11 cellular contexts compared by ENCODE assay signal in the genomic region with DNA sequence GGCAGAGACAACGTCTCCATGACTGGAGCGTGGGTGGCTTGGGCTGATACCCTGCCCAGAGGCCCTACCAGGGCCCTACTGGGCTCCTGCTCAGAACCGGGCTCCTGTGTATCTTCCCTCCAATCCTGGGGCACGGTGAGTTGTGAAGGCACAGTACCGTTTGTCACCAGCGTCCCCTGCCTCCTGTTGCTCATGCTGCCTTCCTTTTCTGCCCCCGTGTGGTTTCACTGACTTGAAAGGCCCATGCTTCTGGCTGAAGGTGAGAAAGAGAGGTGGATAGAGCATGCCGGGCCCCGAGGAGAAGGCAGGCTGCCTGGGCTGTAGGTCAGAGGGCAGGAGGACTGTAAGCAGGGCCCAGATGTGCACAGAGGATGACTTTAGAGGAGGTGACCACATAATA. TPM values are rescaled to one million over a fixed set of nuclear protein-coding genes. Genes with fewer than 3 reads are reported as not detected.
DNase-seq lines count a peak whose midpoint lies in the region; ATAC-seq and TF ChIP-seq lines count a peak whose summit lies in the region.
"Had no signal": no experiment of that assay in that cellular context is flagged by ENCODE, and none has a peak within 500 bp of the region (broad histone marks: within the 10 kb centered on the region; RNA-seq: fewer than 3 reads in every experiment).

No MANE protein-coding gene starts in this region.

- DNase-seq in activated CD4-positive, alpha-beta T cell treated with anti-CD3 and anti-CD28 coated beads for 36 hours: peak; percentile 73
- DNase-seq in activated CD4-positive, alpha-beta T cell treated with anti-CD3 and anti-CD28 coated beads, Interleukin-2, amount 10 ng/mL, durations not matched to agents 24 days and 14 days: no peak
- DNase-seq in activated T-cell treated with anti-CD3 and anti-CD28 coated beads for 48 hours (ENCODE audit: low read depth) (peak; percentile 25), right cardiac atrium (peak in 1 of 3 donors; percentile 54), DMS 273 treated with DMSO at 0.1 percent for 48 hours (lab: John Stamatoyannopoulos, UW) (no peak), nephron progenitor cell (no peak)
- peak; percentile 15 to 17 for DNase-seq in stimulated activated CD8-positive, alpha-beta memory T cell treated with anti-CD3 and anti-CD28 coated beads, Interleukin-7, amount 100 ng/mL, for 4 hours (ENCODE audit: low read depth in 2 of 2)
- DNase-seq: MM.1S had no signal

- H3K4me1 ChIP-seq in right cardiac atrium (ENCODE audit: control insufficient read depth, insufficient read depth, low read length): no peaks in the 10 kb centered on the region

- intact Hi-C loops in activated CD4-positive, alpha-beta T cell treated with anti-CD3 and anti-CD28 coated beads for 36 hours (cut with DNase I, micrococcal nuclease): no loop called here
- intact Hi-C loops in activated CD4-positive, alpha-beta T cell treated with anti-CD3 and anti-CD28 coated beads, Interleukin-2, amount 10 ng/mL, durations not matched to agents 24 days and 14 days (cut with micrococcal nuclease): no loop called here
- intact Hi-C loops in right cardiac atrium (cut with DNase I): no loop called here

- CTCF ChIA-PET in activated CD4-positive, alpha-beta T cell treated with anti-CD3 and anti-CD28 coated beads for 36 hours (lab: Charles Lee): interaction anchor here (0.6 to 1.2 kb wide), 2 partner anchors 13 to 116 kb away, joined by 3 to 9 read pairs; no protein-coding TSS in a partner anchor

- H3K27me3 ChIP-seq in right cardiac atrium (ENCODE audit: control insufficient read depth, insufficient read depth): no peaks in the 10 kb centered on the region

- H3K27ac ChIP-seq in right cardiac atrium (ENCODE audit: low read length): no peak overlapping the region

- no peaks in the 10 kb centered on the region for H3K36me3 Mint-ChIP-seq in activated CD4-positive, alpha-beta T cell treated with anti-CD3 and anti-CD28 coated beads for 36 hours (ENCODE audit: low read depth)
- no peaks in the 10 kb centered on the region for H3K36me3 Mint-ChIP-seq in activated CD4-positive, alpha-beta T cell treated with anti-CD3 and anti-CD28 coated beads, Interleukin-2, amount 10 ng/mL, durations not matched to agents 24 days and 14 days (ENCODE audit: low read depth)
- H3K36me3 Mint-ChIP-seq in nephron progenitor cell (ENCODE audit: low read depth): no peaks in the 10 kb centered on the region
- H3K36me3 Mint-ChIP-seq: immature natural killer cell had no signal

- H3K27ac Mint-ChIP-seq in activated CD4-positive, alpha-beta T cell treated with anti-CD3 and anti-CD28 coated beads for 36 hours: no peak overlapping the region
- H3K27ac Mint-ChIP-seq in activated CD4-positive, alpha-beta T cell treated with anti-CD3 and anti-CD28 coated beads, Interleukin-2, amount 10 ng/mL, durations not matched to agents 24 days and 14 days: no peak overlapping the region
- no peak overlapping the region for H3K27ac Mint-ChIP-seq in nephron progenitor cell
- H3K27ac Mint-ChIP-seq: immature natural killer cell; stimulated activated naive CD8-positive, alpha-beta T cell treated with anti-CD3 and anti-CD28 coated beads, Interleukin-15, Interleukin-2, amounts not matched to agents 100 ng/mL and 50 ng/mL, for 24 hours had no signal

- no peaks in the 10 kb centered on the region for H3K9me3 Mint-ChIP-seq in activated CD4-positive, alpha-beta T cell treated with anti-CD3 and anti-CD28 coated beads for 36 hours (ENCODE audit: low read depth)
- no peaks in the 10 kb centered on the region for H3K9me3 Mint-ChIP-seq in activated CD4-positive, alpha-beta T cell treated with anti-CD3 and anti-CD28 coated beads, Interleukin-2, amount 10 ng/mL, durations not matched to agents 24 days and 14 days
- no peaks in the 10 kb centered on the region for H3K9me3 Mint-ChIP-seq in nephron progenitor cell
- H3K9me3 Mint-ChIP-seq: immature natural killer cell; stimulated activated naive CD8-positive, alpha-beta T cell treated with anti-CD3 and anti-CD28 coated beads, Interleukin-15, Interleukin-2, amounts not matched to agents 100 ng/mL and 50 ng/mL, for 24 hours had no signal

- peak; percentile 95 for ATAC-seq in activated CD4-positive, alpha-beta T cell treated with anti-CD3 and anti-CD28 coated beads for 36 hours
- peak; percentile 39 to 44 for ATAC-seq in right cardiac atrium
- ATAC-seq in HG02973 (IDR thresholded peaks at IDR 0.05; ENCODE audit: unreplicated experiment): no peak

- H3K4me3 ChIP-seq in right cardiac atrium (ENCODE audit: low read length): no peak overlapping the region

- POLR2A ChIA-PET in activated CD4-positive, alpha-beta T cell treated with anti-CD3 and anti-CD28 coated beads for 36 hours (lab: Charles Lee): no interaction called here

- no peaks in the 10 kb centered on the region for H3K9me3 ChIP-seq in right cardiac atrium (ENCODE audit: control insufficient read depth, low read length)

- H3K27me3 Mint-ChIP-seq in activated CD4-positive, alpha-beta T cell treated with anti-CD3 and anti-CD28 coated beads for 36 hours: no peaks in the 10 kb centered on the region
- H3K27me3 Mint-ChIP-seq in activated CD4-positive, alpha-beta T cell treated with anti-CD3 and anti-CD28 coated beads, Interleukin-2, amount 10 ng/mL, durations not matched to agents 24 days and 14 days: peaks cover 3% of the 10 kb centered on the region
- peaks cover 11% of the 10 kb centered on the region for H3K27me3 Mint-ChIP-seq in nephron progenitor cell (ENCODE audit: low read depth, poor library complexity)
- H3K27me3 Mint-ChIP-seq: stimulated activated naive CD8-positive, alpha-beta T cell treated with anti-CD3 and anti-CD28 coated beads, Interleukin-15, Interleukin-2, amounts not matched to agents 100 ng/mL and 50 ng/mL, for 24 hours had no signal

- no peak overlapping the region for H3K4me3 Mint-ChIP-seq in activated CD4-positive, alpha-beta T cell treated with anti-CD3 and anti-CD28 coated beads for 36 hours
- H3K4me3 Mint-ChIP-seq in activated CD4-positive, alpha-beta T cell treated with anti-CD3 and anti-CD28 coated beads, Interleukin-2, amount 10 ng/mL, durations not matched to agents 24 days and 14 days: no peak overlapping the region
- no peak overlapping the region for H3K4me3 Mint-ChIP-seq in nephron progenitor cell
- H3K4me3 Mint-ChIP-seq: immature natural killer cell; stimulated activated naive CD8-positive, alpha-beta T cell treated with anti-CD3 and anti-CD28 coated beads, Interleukin-15, Interleukin-2, amounts not matched to agents 100 ng/mL and 50 ng/mL, for 24 hours had no signal

- no peak for TF ChIP-seq CTCF in nephron progenitor cell (IDR thresholded peaks at IDR 0.05)

- WGBS in right cardiac atrium: 45% methylated on average over 9 of the region's 9 CpGs

- H3K4me1 Mint-ChIP-seq in activated CD4-positive, alpha-beta T cell treated with anti-CD3 and anti-CD28 coated beads for 36 hours: peaks cover 18% of the 10 kb centered on the region
- peaks cover 5% of the 10 kb centered on the region for H3K4me1 Mint-ChIP-seq in activated CD4-positive, alpha-beta T cell treated with anti-CD3 and anti-CD28 coated beads, Interleukin-2, amount 10 ng/mL, durations not matched to agents 24 days and 14 days
- peaks cover 5% of the 10 kb centered on the region for H3K4me1 Mint-ChIP-seq in nephron progenitor cell

RNA-seq across cellular contexts. Expression of a gene that starts 9.1 kb away (rescaled TPM):
- not detected for total RNA-seq in activated CD4-positive, alpha-beta T cell treated with anti-CD3 and anti-CD28 coated beads for 36 hours
- not detected in 2 replicates for total RNA-seq in activated CD4-positive, alpha-beta T cell treated with anti-CD3 and anti-CD28 coated beads, Interleukin-2, amount 10 ng/mL, durations not matched to agents 24 days and 14 days
- total RNA-seq in right cardiac atrium: under 1 TPM; 0.06 to 0.17 (median 0.09) TPM
- 0.09 TPM for polyA plus RNA-seq in right cardiac atrium
- polyA plus RNA-seq: immature natural killer cell had no signal

Comparison
In these comparisons a context has a peak if more than half of its experiments do, and no peak if none do; other contexts are left out.
1. DNase-seq: peak in activated CD4-positive, alpha-beta T cell treated with anti-CD3 and anti-CD28 coated beads for 36 hours (single experiment), activated T-cell treated with anti-CD3 and anti-CD28 coated beads for 48 hours (single experiment) and stimulated activated CD8-positive, alpha-beta memory T cell treated with anti-CD3 and anti-CD28 coated beads, Interleukin-7, amount 100 ng/mL, for 4 hours (2 of 2); none in activated CD4-positive, alpha-beta T cell treated with anti-CD3 and anti-CD28 coated beads, Interleukin-2, amount 10 ng/mL, durations not matched to agents 24 days and 14 days (single experiment), DMS 273 treated with DMSO at 0.1 percent for 48 hours (single experiment) and nephron progenitor cell (single experiment).